Comparison of ENCODE assay signal across 18 cellular contexts in genomic region chr2:162197095-162197825, GRCh38. TPM values are rescaled to one million over a fixed set of nuclear protein-coding genes. Genes with fewer than 3 reads are reported as not detected.
A peak's percentile ranks its signal among the peaks of the same experiment; 100 is the strongest.
DNase-seq lines count a peak whose midpoint lies in the region; ATAC-seq, FAIRE-seq and TF ChIP-seq lines count a peak whose summit lies in the region.
"Had no signal": no experiment of that assay in that cellular context is flagged by ENCODE, and none has a peak within 500 bp of the region (broad histone marks: within the 10 kb centered on the region; RNA-seq: fewer than 3 reads in every experiment).

No MANE protein-coding gene starts in this region.

- H3K4me3 ChIP-seq in bronchial epithelial cell (ENCODE audit: low read depth, low read length): no peak overlapping the region
- H3K4me3 ChIP-seq in HAP-1: no peak overlapping the region
- H3K4me3 ChIP-seq in prostate gland: no peak overlapping the region
- H3K4me3 ChIP-seq: A549, upper lobe of right lung had no signal

- FAIRE-seq in bronchial epithelial cell (lab: Jason Lieb, UNC): no peak
- FAIRE-seq: A549 had no signal

- H3K36me3 ChIP-seq in bronchial epithelial cell (ENCODE audit: control insufficient read depth, insufficient read depth, low read length) (no peaks in the 10 kb centered on the region), HAP-1 (replicated peaks) (no peaks in the 10 kb centered on the region), prostate gland (no peaks in the 10 kb centered on the region)
- H3K36me3 ChIP-seq: upper lobe of right lung had no signal

- TF ChIP-seq POLR2A in GM18505 (IDR thresholded peaks at IDR 0.05; ENCODE audit: borderline replicate concordance, extremely low read depth, insufficient read depth, insufficient read length) (no peak), prostate gland (IDR thresholded peaks at IDR 0.05) (no peak)

- H3K4me1 ChIP-seq in HAP-1 (no peaks in the 10 kb centered on the region), prostate gland (replicated peaks) (no peaks in the 10 kb centered on the region)
- H3K4me1 ChIP-seq: A549, upper lobe of right lung had no signal

- H3K27me3 ChIP-seq in bronchial epithelial cell (ENCODE audit: control insufficient read depth, insufficient read depth, low read length) (peaks cover 2% of the 10 kb centered on the region), HAP-1 (ENCODE audit: low read depth) (0 out of 2 replicates have a peak, but pooled peaks cover 5% of the 10 kb centered on the region), prostate gland (replicated peaks; ENCODE audit: insufficient read depth) (no peaks in the 10 kb centered on the region)
- H3K27me3 ChIP-seq: upper lobe of right lung had no signal

- ATAC-seq in GM18505 (IDR thresholded peaks at IDR 0.05; ENCODE audit: unreplicated experiment) (no peak), HG03159 (IDR thresholded peaks at IDR 0.05; ENCODE audit: unreplicated experiment) (no peak)
- ATAC-seq: A549; activated CD4-positive, CD25-positive, alpha-beta regulatory T cell treated with anti-CD3 and anti-CD28 coated beads, Interleukin-2, amount 50 U/mL, for 24 hours; upper lobe of right lung had no signal

- 96% methylated on average over 2 of the region's 2 CpGs for WGBS in prostate gland

- no peaks in the 10 kb centered on the region for H3K9me3 ChIP-seq in HAP-1
- no peaks in the 10 kb centered on the region for H3K9me3 ChIP-seq in prostate gland
- H3K9me3 ChIP-seq: A549, upper lobe of right lung had no signal

- intact Hi-C loops in prostate gland (cut with DNase I): no loop called here

- TF ChIP-seq CTCF in bronchial epithelial cell (IDR thresholded peaks at IDR 0.05; ENCODE audit: insufficient read depth, low read length, severe bottlenecking): no peak
- TF ChIP-seq CTCF in prostate gland (IDR thresholded peaks at IDR 0.05): no peak

- DNase-seq in AG08395 (ENCODE audit: low spot score): peak; percentile 16
- DNase-seq in NCI-H226: peak; percentile 73
- peak; percentile 65 for DNase-seq in bronchial epithelial cell (ENCODE audit: low read depth)
- DNase-seq in hepatic stellate cell (ENCODE audit: low spot score): peak; percentile 35
- DNase-seq in HAP-1 (ENCODE audit: low spot score in 2 of 2): no peak
- no peak for DNase-seq in prostate gland (ENCODE audit: low spot score)
- DNase-seq: activated effector memory CD4-positive, alpha-beta T cell treated with anti-CD3 and anti-CD28 coated beads, Interleukin-2, amount 50 U/mL, for 16 hours; NCI-H1092; NCI-H2081 treated with DMSO at 0.1 percent for 48 hours; nephron progenitor cell; upper lobe of right lung had no signal

- in situ Hi-C loops in HAP-1 (cut with MboI; ENCODE audit: low sequenced_read_pairs): no loop called here

- no peak overlapping the region for H3K27ac ChIP-seq in prostate gland
- H3K27ac ChIP-seq: A549, upper lobe of right lung had no signal

RNA-seq across cellular contexts. Expression of gene GCG, which starts 45.2 kb away (rescaled TPM):
- total RNA-seq in bronchial epithelial cell (not detected in 2 replicates), prostate gland (1 to 10 TPM in 1 of 2 donors, not detected in 1; 1.6 TPM)
- total RNA-seq: activated CD8-positive, alpha-beta memory T cell treated with anti-CD3 and anti-CD28 coated beads for 36 hours; dermis microvascular lymphatic vessel endothelial cell; kidney epithelial cell; upper lobe of right lung had no signal

RNA-seq across cellular contexts. Expression of gene FAP, which starts 46.0 kb away (rescaled TPM):
- total RNA-seq in bronchial epithelial cell (0.26 and 1.1 TPM in 2 replicates), prostate gland (1 to 10 TPM in 1 of 2 donors, not detected in 1; 2.0 TPM)
- total RNA-seq: activated CD8-positive, alpha-beta memory T cell treated with anti-CD3 and anti-CD28 coated beads for 36 hours had no signal

Comparison
In these comparisons a context has a peak if more than half of its experiments do, and no peak if none do; other contexts are left out.
1. DNase-seq: peak in AG08395 (single experiment), NCI-H226 (single experiment), bronchial epithelial cell (single experiment) and hepatic stellate cell (single experiment); none in HAP-1 (0 of 2) and prostate gland (single experiment).